In genomic region chr14:95515523-95516517, GRCh38 we compare ENCODE assay signal across 8 cellular contexts. TPM values are rescaled to one million over a fixed set of nuclear protein-coding genes. Genes with fewer than 3 reads are reported as not detected.
DNase-seq lines count a peak whose midpoint lies in the region; ATAC-seq and TF ChIP-seq lines count a peak whose summit lies in the region.

No MANE protein-coding gene starts in this region.

- no TSS peak for BruUV-seq in Panc1 (replicated peaks; lab: Mats Ljungman, UMichigan)

- peak overlapping the region; percentile 91 to 95 (median 94) for H3K4me3 Mint-ChIP-seq in CD4-positive, CD25-positive, alpha-beta regulatory T cell

- 5 to 20% methylated on average over 2 to 34 of the region's 48 CpGs for WGBS in transverse colon (ENCODE audit: low coverage in 1 of 2), 2 donors

- H2AFZ ChIP-seq in parathyroid adenoma: peak overlapping the region; percentile 92

- H3K27ac Mint-ChIP-seq in CD4-positive, CD25-positive, alpha-beta regulatory T cell: peak overlapping the region; percentile 89 to 94 (median 94)

- peaks cover 32 to 81% (median 57%) of the 10 kb centered on the region in 4 donors for H3K4me1 Mint-ChIP-seq in CD4-positive, CD25-positive, alpha-beta regulatory T cell

- no peak overlapping the region for H3K9ac ChIP-seq in parathyroid adenoma

- TF ChIP-seq CTCF in Panc1 (IDR thresholded peaks at IDR 0.05) (no peak), parathyroid adenoma (IDR thresholded peaks at IDR 0.05) (peak; percentile 43), transverse colon (IDR thresholded peaks at IDR 0.05) (peak; percentile 35 to 59 (median 47))

- H3K36me3 ChIP-seq in CD4-positive, CD25-positive, alpha-beta regulatory T cell (ENCODE audit: control insufficient read depth, insufficient read depth, low read length): no peaks in the 10 kb centered on the region
- H3K36me3 ChIP-seq in Panc1 (ENCODE audit: control insufficient read depth, insufficient read depth, low read length): no peaks in the 10 kb centered on the region
- H3K36me3 ChIP-seq in parathyroid adenoma (ENCODE audit: control insufficient read depth, insufficient read depth, low read length): no peaks in the 10 kb centered on the region
- no peaks in the 10 kb centered on the region for H3K36me3 ChIP-seq in transverse colon

- intact Hi-C loops in Panc1 (cut with micrococcal nuclease; ENCODE audit: unreplicated experiment) (no loop called here), transverse colon (cut with DNase I; ENCODE audit: low total_unique reads) (loop anchor here (5.0 kb wide), 1 partner anchor 64 kb away; no protein-coding TSS in a partner anchor)

- H3K4me3 ChIP-seq in CD4-positive, CD25-positive, alpha-beta regulatory T cell (ENCODE audit: low read depth, low read length): peak overlapping the region; percentile 86
- H3K4me3 ChIP-seq in Panc1 (ENCODE audit: low read depth in 2 of 2, low read length in 2 of 2) (peak overlapping the region; percentile 49 to 55), parathyroid adenoma (ENCODE audit: low read depth, low read length) (peak overlapping the region; percentile 24), transverse colon (peak overlapping the region; percentile 37 to 92 (median 67))

- no peaks in the 10 kb centered on the region for H3K79me2 ChIP-seq in parathyroid adenoma

- DNase-seq in CD4-positive, CD25-positive, alpha-beta regulatory T cell: peak; percentile 76 to 81 (median 76)
- no peak for DNase-seq in Panc1 (ENCODE audit: low read depth, low spot score)
- DNase-seq in activated T-helper 9 cell treated with anti-CD3 and anti-CD28 coated beads, Interleukin-2, amount 50 U/mL, for 16 hours (ENCODE audit: low read depth): peak; percentile 83
- peak; percentile 93 for DNase-seq in germinal center (ENCODE audit: low spot score)
- peak; percentile 85 for DNase-seq in transverse colon

- H3K4me1 ChIP-seq in CD4-positive, CD25-positive, alpha-beta regulatory T cell (ENCODE audit: control insufficient read depth, insufficient read depth, low read length, poor library complexity, severe bottlenecking): peaks cover 82% of the 10 kb centered on the region
- peaks cover 12% of the 10 kb centered on the region for H3K4me1 ChIP-seq in Panc1 (ENCODE audit: control insufficient read depth, insufficient read depth, low read length)
- H3K4me1 ChIP-seq in parathyroid adenoma: peaks cover 15% of the 10 kb centered on the region
- H3K4me1 ChIP-seq in transverse colon: peaks cover 23 to 62% (median 40%) of the 10 kb centered on the region in 4 donors

- peak overlapping the region; percentile 86 for H3K27ac ChIP-seq in CD4-positive, CD25-positive, alpha-beta regulatory T cell (ENCODE audit: insufficient read depth, low read length, poor library complexity, severe bottlenecking)
- H3K27ac ChIP-seq in Panc1 (ENCODE audit: low read length): 0 out of 2 replicates have a peak overlapping the region, but pooled peaks have one; percentile 34
- peak overlapping the region; percentile 55 for H3K27ac ChIP-seq in parathyroid adenoma
- peak overlapping the region; percentile 81 to 90 (median 86) for H3K27ac ChIP-seq in transverse colon

- TF ChIP-seq POLR2A in transverse colon (IDR thresholded peaks at IDR 0.05): no peak

- peak; percentile 78 to 79 for ATAC-seq in CD4-positive, CD25-positive, alpha-beta regulatory T cell (ENCODE audit: low read depth in 2 of 2)
- ATAC-seq in GM19328 (IDR thresholded peaks at IDR 0.05; ENCODE audit: unreplicated experiment) (peak; percentile 82), HG03460 (IDR thresholded peaks at IDR 0.05; ENCODE audit: unreplicated experiment) (peak; percentile 72), Panc1 (peak; percentile 86)

- no peaks in the 10 kb centered on the region for H3K27me3 Mint-ChIP-seq in CD4-positive, CD25-positive, alpha-beta regulatory T cell

- in situ Hi-C loops in Panc1 (cut with HindIII; ENCODE audit: low pct_unique_long_range_greater_than_20kb, low sequenced_read_pairs) (no loop called here), transverse colon (cut with MboI; ENCODE audit: low pct_ligation_motif_present in 1 of 4, low pct_unique_long_range_greater_than_20kb in 1 of 4, low sequenced_read_pairs in 3 of 4) (no loop called here)

- H3K4me2 ChIP-seq in parathyroid adenoma (ENCODE audit: low read length): peak overlapping the region; percentile 87

- no peaks in the 10 kb centered on the region for H3K27me3 ChIP-seq in CD4-positive, CD25-positive, alpha-beta regulatory T cell (ENCODE audit: control insufficient read depth, insufficient read depth, low read length)
- H3K27me3 ChIP-seq in Panc1 (ENCODE audit: control insufficient read depth, insufficient read depth, low read length) (no peaks in the 10 kb centered on the region), parathyroid adenoma (ENCODE audit: control insufficient read depth, insufficient read depth, low read length) (no peaks in the 10 kb centered on the region), transverse colon (no peaks in the 10 kb centered on the region)

- H3K9me3 Mint-ChIP-seq in CD4-positive, CD25-positive, alpha-beta regulatory T cell: no peaks in the 10 kb centered on the region

- H3K36me3 Mint-ChIP-seq in CD4-positive, CD25-positive, alpha-beta regulatory T cell: peaks cover 9% of the 10 kb centered on the region

- H3K9me3 ChIP-seq in CD4-positive, CD25-positive, alpha-beta regulatory T cell (ENCODE audit: control insufficient read depth in 2 of 2, low read length in 2 of 2): no peaks in the 10 kb centered on the region
- no peaks in the 10 kb centered on the region for H3K9me3 ChIP-seq in Panc1 (ENCODE audit: control insufficient read depth, insufficient read depth, low read depth, low read length)
- no peaks in the 10 kb centered on the region for H3K9me3 ChIP-seq in parathyroid adenoma (ENCODE audit: control insufficient read depth, low read length)
- H3K9me3 ChIP-seq in transverse colon: no peaks in the 10 kb centered on the region

- CTCF ChIA-PET in Panc1 (lab: Charles Lee): interaction anchor here (0.8 to 1.9 kb wide), 2 partner anchors 13 to 73 kb away, joined by 3 to 10 read pairs; no protein-coding TSS in a partner anchor

- POLR2A ChIA-PET in Panc1 (lab: Charles Lee): interaction anchor here (0.7 kb wide), 1 partner anchor 848 kb away, joined by 8 read pairs; the partner anchor contains the start of gene GSKIP

- no peak for TF ChIP-seq EP300 in transverse colon (IDR thresholded peaks at IDR 0.05; ENCODE audit: low read depth)

RNA-seq across cellular contexts. Expression of gene SYNE3, which starts 0.6 kb away (rescaled TPM):
- 71.7 TPM for total RNA-seq in CD4-positive, CD25-positive, alpha-beta regulatory T cell
- 1 to 10 TPM; 2.7 to 6.5 (median 4.1) TPM for polyA plus RNA-seq in CD4-positive, CD25-positive, alpha-beta regulatory T cell
- total RNA-seq in Panc1 (2021; ENCODE audit: unreplicated experiment) (6.2 TPM), transverse colon (10 to 100 TPM in 3 of 4 donors, 1 to 10 TPM in 1; 9.8 to 46.8 (median 13.9) TPM)
- 2.1 TPM for polyA plus RNA-seq in Panc1 (2012; ENCODE audit: insufficient read length)

RNA-seq across cellular contexts. Expression of gene GLRX5, which starts 19.0 kb away (rescaled TPM):
- total RNA-seq in CD4-positive, CD25-positive, alpha-beta regulatory T cell: 18.1 TPM
- polyA plus RNA-seq in CD4-positive, CD25-positive, alpha-beta regulatory T cell: 10 to 100 TPM; 54.2 to 71.9 (median 56.6) TPM
- total RNA-seq in Panc1 (2021; ENCODE audit: unreplicated experiment): 38.6 TPM
- polyA plus RNA-seq in Panc1 (2012; ENCODE audit: insufficient read length): 42.7 TPM
- 100 to 1,000 TPM in 1 of 4 donors, 10 to 100 TPM in 3; 11.6 to 177 (median 38.2) TPM for total RNA-seq in transverse colon

Comparison
In these comparisons a context has a peak if more than half of its experiments do, and no peak if none do; other contexts are left out.
1. H3K27ac ChIP-seq: peak in every context shown above with its lines; median percentile 86 in CD4-positive, CD25-positive, alpha-beta regulatory T cell; 86 in transverse colon; 55 in parathyroid adenoma; 34 in Panc1.
2. H3K4me3 ChIP-seq: peak in every context shown above with its lines; median percentile 86 in CD4-positive, CD25-positive, alpha-beta regulatory T cell; 67 in transverse colon; 52 in Panc1; 24 in parathyroid adenoma.